ENCODE assay signal across 26 cellular contexts in the genomic region with DNA sequence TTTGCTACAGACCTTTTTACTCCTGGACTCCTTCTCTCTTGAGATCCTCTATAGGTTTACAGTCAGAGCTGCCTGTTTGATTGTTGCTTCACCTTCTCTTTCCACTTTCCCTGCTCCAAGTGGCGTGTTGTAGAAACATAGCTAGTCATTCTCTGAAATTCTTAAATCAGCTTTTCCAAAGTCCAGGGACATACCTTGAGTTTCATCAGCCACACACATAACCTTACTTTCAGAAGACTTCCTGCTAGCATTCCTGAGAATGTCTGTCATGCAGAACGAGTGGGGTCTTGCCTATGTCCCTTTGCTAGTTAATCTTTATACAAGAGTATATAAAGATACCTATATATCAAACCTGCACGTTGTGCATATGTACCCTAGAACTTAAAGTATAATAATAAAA.
A peak's percentile ranks its signal among the peaks of the same experiment; 100 is the strongest.
DNase-seq lines count a peak whose midpoint lies in the region; ATAC-seq, FAIRE-seq and TF ChIP-seq lines count a peak whose summit lies in the region.
"Had no signal": no experiment of that assay in that cellular context is flagged by ENCODE, and none has a peak within 500 bp of the region (broad histone marks: within the 10 kb centered on the region; RNA-seq: fewer than 3 reads in every experiment).

No MANE protein-coding gene starts in this region.

- H3K4me1 ChIP-seq in astrocyte (ENCODE audit: insufficient read depth, low read length) (no peaks in the 10 kb centered on the region), foreskin keratinocyte (peaks cover 18% of the 10 kb centered on the region), uterus (no peaks in the 10 kb centered on the region)
- no peaks in the 10 kb centered on the region for H3K4me1 ChIP-seq in CD4-positive, alpha-beta memory T cell (ENCODE audit: insufficient read depth, low read length)
- no peaks in the 10 kb centered on the region for H3K4me1 ChIP-seq in CD8-positive, alpha-beta T cell (ENCODE audit: insufficient read depth, low read length)
- H3K4me1 ChIP-seq: A549, SJSA1 had no signal

- no peak overlapping the region for H3K9ac ChIP-seq in astrocyte (ENCODE audit: low read length)

- no peak for TF ChIP-seq POLR2A in uterus (IDR thresholded peaks at IDR 0.05)

- DNase-seq in HK-2 (ENCODE audit: unreplicated experiment) (peak; percentile 7), astrocyte (ENCODE audit: low read depth) (no peak), foreskin keratinocyte (peak; percentile 80 to 93), left kidney (ENCODE audit: low read depth, low spot score) (peak; percentile 39), uterus (no peak)
- DNase-seq in CD4-positive, alpha-beta memory T cell = no peak
- no peak for DNase-seq in CD8-positive, alpha-beta T cell
- DNase-seq: COR-L47; H7; KG1; NCI-H1105; NCI-H146; NCI-H2029; NCI-H226; NCI-H510A treated with DMSO at 0.1 percent for 48 hours; NCI-H774; NK-92 treated with Interleukin-12 subunit alpha and Interleukin-12 subunit beta, amount 100 ng/mL, for 24 hours had no signal

- peak overlapping the region; percentile 95 for H3K27ac Mint-ChIP-seq in astrocyte (ENCODE audit: unreplicated experiment)
- no peak overlapping the region for H3K27ac Mint-ChIP-seq in CD4-positive, alpha-beta memory T cell
- no peak overlapping the region for H3K27ac Mint-ChIP-seq in CD8-positive, alpha-beta T cell
- H3K27ac Mint-ChIP-seq: B cell, CD14-positive monocyte had no signal

- POLR2A ChIA-PET in CD4-positive, alpha-beta memory T cell (lab: Charles Lee; ENCODE audit: partially characterized antibody) = no interaction called here
- POLR2A ChIA-PET in CD8-positive, alpha-beta T cell (lab: Charles Lee) = no interaction called here

- no peaks in the 10 kb centered on the region for H3K79me2 ChIP-seq in astrocyte (ENCODE audit: insufficient read depth, low read length)

- H3K36me3 ChIP-seq in astrocyte (ENCODE audit: insufficient read depth, low read length) (no peaks in the 10 kb centered on the region), uterus (no peaks in the 10 kb centered on the region)
- H3K36me3 ChIP-seq in CD4-positive, alpha-beta memory T cell (ENCODE audit: insufficient read depth, low read length) = no peaks in the 10 kb centered on the region
- no peaks in the 10 kb centered on the region for H3K36me3 ChIP-seq in CD8-positive, alpha-beta T cell (ENCODE audit: insufficient read depth, low read length)
- H3K36me3 ChIP-seq: SJSA1 had no signal

- H3K27me3 ChIP-seq in astrocyte (ENCODE audit: insufficient read depth, low read length) (no peaks in the 10 kb centered on the region), foreskin keratinocyte (no peaks in the 10 kb centered on the region), uterus (no peaks in the 10 kb centered on the region)
- H3K27me3 ChIP-seq in CD4-positive, alpha-beta memory T cell (ENCODE audit: insufficient read depth, low read length) = no peaks in the 10 kb centered on the region
- H3K27me3 ChIP-seq in CD8-positive, alpha-beta T cell (ENCODE audit: insufficient read depth, low read length) = no peaks in the 10 kb centered on the region
- H3K27me3 ChIP-seq: SJSA1 had no signal

- no peaks in the 10 kb centered on the region for H3K9me3 ChIP-seq in astrocyte (ENCODE audit: insufficient read depth, low read depth, low read length)
- H3K9me3 ChIP-seq in CD4-positive, alpha-beta memory T cell (ENCODE audit: control insufficient read depth in 1 of 2, low read length in 2 of 2) = no peaks in the 10 kb centered on the region
- no peaks in the 10 kb centered on the region for H3K9me3 ChIP-seq in CD8-positive, alpha-beta T cell (ENCODE audit: low read length)
- H3K9me3 ChIP-seq in uterus = no peaks in the 10 kb centered on the region
- H3K9me3 ChIP-seq: A549, SJSA1 had no signal

- TF ChIP-seq CTCF in astrocyte (IDR thresholded peaks at IDR 0.05; ENCODE audit: insufficient read depth, low read depth, low read length) (no peak), foreskin keratinocyte (conservative IDR thresholded peaks at IDR 0.05) (no peak), uterus (IDR thresholded peaks at IDR 0.05) (no peak)
- no peak for TF ChIP-seq CTCF in CD8-positive, alpha-beta T cell (IDR thresholded peaks at IDR 0.05)

- no peak overlapping the region for H3K4me2 ChIP-seq in astrocyte (ENCODE audit: low read length)
- H3K4me2 ChIP-seq: A549 had no signal

- ATAC-seq in foreskin keratinocyte = peak; percentile 99
- no peak for ATAC-seq in CD8-positive, alpha-beta T cell
- no peak for ATAC-seq in GM18858 (IDR thresholded peaks at IDR 0.05; ENCODE audit: unreplicated experiment)
- ATAC-seq: A549 had no signal

- peak overlapping the region; percentile 3 for H3K4me3 Mint-ChIP-seq in astrocyte (ENCODE audit: unreplicated experiment)
- no peak overlapping the region for H3K4me3 Mint-ChIP-seq in CD4-positive, alpha-beta memory T cell
- no peak overlapping the region for H3K4me3 Mint-ChIP-seq in CD8-positive, alpha-beta T cell
- H3K4me3 Mint-ChIP-seq: B cell, CD14-positive monocyte had no signal

- H3K27ac ChIP-seq in astrocyte (ENCODE audit: low read depth, low read length) (no peak overlapping the region), foreskin keratinocyte (no peak overlapping the region), uterus (no peak overlapping the region)
- no peak overlapping the region for H3K27ac ChIP-seq in CD4-positive, alpha-beta memory T cell (ENCODE audit: low read depth, low read length)
- no peak overlapping the region for H3K27ac ChIP-seq in CD8-positive, alpha-beta T cell (ENCODE audit: low read depth, low read length)
- H3K27ac ChIP-seq: A549, HL-60, SJSA1 had no signal

- no peaks in the 10 kb centered on the region for H3K9me3 Mint-ChIP-seq in astrocyte (ENCODE audit: unreplicated experiment)
- peaks cover 0 to 14% (median 7%) of the 10 kb centered on the region in 8 donors for H3K9me3 Mint-ChIP-seq in CD4-positive, alpha-beta memory T cell
- H3K9me3 Mint-ChIP-seq in CD8-positive, alpha-beta T cell = peaks cover 2% of the 10 kb centered on the region

- FAIRE-seq in astrocyte (lab: Jason Lieb, UNC) = no peak
- FAIRE-seq: A549, G401.6, GM18507, HTR-8/SVneo had no signal

- H3K4me1 Mint-ChIP-seq in astrocyte (ENCODE audit: low read depth, unreplicated experiment) = peaks cover 21% of the 10 kb centered on the region
- no peaks in the 10 kb centered on the region for H3K4me1 Mint-ChIP-seq in CD4-positive, alpha-beta memory T cell
- no peaks in the 10 kb centered on the region for H3K4me1 Mint-ChIP-seq in CD8-positive, alpha-beta T cell (ENCODE audit: low read depth)
- H3K4me1 Mint-ChIP-seq: B cell had no signal

- no peaks in the 10 kb centered on the region for H4K20me1 ChIP-seq in astrocyte (ENCODE audit: insufficient read depth, low read length)

- no peaks in the 10 kb centered on the region for H3K27me3 Mint-ChIP-seq in astrocyte (ENCODE audit: low read depth, unreplicated experiment)
- H3K27me3 Mint-ChIP-seq in CD4-positive, alpha-beta memory T cell = no peaks in the 10 kb centered on the region
- no peaks in the 10 kb centered on the region for H3K27me3 Mint-ChIP-seq in CD8-positive, alpha-beta T cell (ENCODE audit: low read depth)
- H3K27me3 Mint-ChIP-seq: B cell had no signal

- no peaks in the 10 kb centered on the region for H3K36me3 Mint-ChIP-seq in astrocyte (ENCODE audit: low read depth, unreplicated experiment)
- H3K36me3 Mint-ChIP-seq in CD4-positive, alpha-beta memory T cell = no peaks in the 10 kb centered on the region
- H3K36me3 Mint-ChIP-seq in CD8-positive, alpha-beta T cell = no peaks in the 10 kb centered on the region
- H3K36me3 Mint-ChIP-seq: CD14-positive monocyte had no signal

- H2AFZ ChIP-seq in astrocyte (ENCODE audit: low read depth, low read length) = no peak overlapping the region

- intact Hi-C loops in CD4-positive, alpha-beta memory T cell (cut with micrococcal nuclease) = no loop called here
- intact Hi-C loops in CD8-positive, alpha-beta T cell (cut with DNase I, micrococcal nuclease) = no loop called here
- intact Hi-C loops in uterus (cut with DNase I; ENCODE audit: low total_unique reads) = no loop called here

- CTCF ChIA-PET in CD4-positive, alpha-beta memory T cell (lab: Charles Lee; ENCODE audit: partially characterized antibody) = no interaction called here
- CTCF ChIA-PET in CD8-positive, alpha-beta T cell (lab: Charles Lee) = no interaction called here

- H3K4me3 ChIP-seq in astrocyte (ENCODE audit: insufficient read depth, low read depth, low read length) = no peak overlapping the region
- H3K4me3 ChIP-seq in CD4-positive, alpha-beta memory T cell (ENCODE audit: low read length in 2 of 2) = no peak overlapping the region
- H3K4me3 ChIP-seq in CD8-positive, alpha-beta T cell (ENCODE audit: low read depth, low read length) = no peak overlapping the region
- no peak overlapping the region for H3K4me3 ChIP-seq in uterus
- H3K4me3 ChIP-seq: A549, SJSA1 had no signal

Comparison
In these comparisons a context has a peak if more than half of its experiments do, and no peak if none do; other contexts are left out.
1. DNase-seq: peak in HK-2 (single experiment), foreskin keratinocyte (2 of 2) and left kidney (single experiment); none in astrocyte (single experiment), CD4-positive, alpha-beta memory T cell (0 of 5), CD8-positive, alpha-beta T cell (0 of 7) and uterus (0 of 2).